In the genomic region with DNA sequence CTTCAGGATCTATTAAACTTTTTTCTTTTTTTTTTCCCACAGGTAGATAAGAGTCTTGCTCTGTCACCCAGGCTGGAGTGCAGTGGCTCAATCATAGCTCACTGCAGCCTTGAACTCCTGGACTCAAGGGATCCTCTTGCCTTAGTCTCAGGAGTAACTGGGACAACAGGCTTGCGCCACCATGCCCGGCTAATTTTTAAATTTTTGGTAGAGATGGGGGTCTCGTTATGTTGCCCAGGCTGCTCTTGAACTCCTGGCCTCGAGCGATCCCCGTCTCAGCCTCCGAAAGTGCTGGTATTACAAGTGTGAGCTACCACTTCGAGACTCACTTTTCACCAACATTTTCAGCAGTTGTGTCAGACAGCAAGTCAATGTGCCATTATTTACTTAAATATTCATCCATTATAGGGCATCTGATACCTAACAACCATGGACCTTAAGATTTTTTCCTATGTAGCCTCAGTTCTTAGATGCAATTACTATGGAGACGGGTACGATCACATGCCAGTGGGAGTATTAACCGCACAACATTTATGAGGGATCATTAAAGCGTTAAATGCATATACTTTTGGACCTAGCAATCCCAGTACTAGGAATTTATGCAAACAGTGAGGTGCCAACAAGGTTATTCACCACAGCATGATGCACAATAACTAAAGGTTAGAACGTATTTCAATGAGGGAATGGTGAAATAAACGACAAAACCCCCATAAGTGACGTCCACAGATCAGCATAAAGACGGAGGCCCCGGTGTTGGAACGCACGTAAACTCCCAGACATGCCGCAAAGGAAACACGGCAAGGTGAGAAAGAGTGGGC, we compare ENCODE assay signal across 6 cellular contexts. TPM values are rescaled to one million over a fixed set of nuclear protein-coding genes. Genes with fewer than 3 reads are reported as not detected.
DNase-seq lines count a peak whose midpoint lies in the region; ATAC-seq and TF ChIP-seq lines count a peak whose summit lies in the region.

No MANE protein-coding gene starts in this region.

- POLR2A ChIA-PET in AG04450 (lab: Yijun Ruan, JAX), result interaction anchor here (1.1 kb wide), 1 partner anchor 27 kb away, joined by 3 read pairs; no protein-coding TSS in a partner anchor
- POLR2A ChIA-PET in activated naive CD8-positive, alpha-beta T cell treated with anti-CD3 and anti-CD28 coated beads, Interleukin-2, amount 10 ng/mL, durations not matched to agents 7 days and 5 days (lab: Charles Lee), result interaction anchor here (0.7 to 5.2 kb wide), 3 partner anchors 15 to 52 kb away, joined by 3 to 44 read pairs (median 3); a partner anchor contains a TSS

- peak overlapping the region; percentile 65 for H3K27ac ChIP-seq in AG04450 (ENCODE audit: low read depth, low read length)

- peak; percentile 14 for ATAC-seq in HG02981 (IDR thresholded peaks at IDR 0.05; ENCODE audit: unreplicated experiment)
- ATAC-seq in activated naive CD8-positive, alpha-beta T cell treated with anti-CD3 and anti-CD28 coated beads, Interleukin-2, amount 10 ng/mL, durations not matched to agents 7 days and 5 days (ENCODE audit: low read depth), result peak; percentile 34

- H3K27ac Mint-ChIP-seq in activated naive CD8-positive, alpha-beta T cell treated with anti-CD3 and anti-CD28 coated beads, Interleukin-2, amount 10 ng/mL, durations not matched to agents 7 days and 5 days, result peak overlapping the region; percentile 85
- peak overlapping the region; percentile 94 for H3K27ac Mint-ChIP-seq in mesothelial cell of epicardium

- peaks cover 28% of the 10 kb centered on the region for H3K4me1 Mint-ChIP-seq in activated naive CD8-positive, alpha-beta T cell treated with anti-CD3 and anti-CD28 coated beads, Interleukin-2, amount 10 ng/mL, durations not matched to agents 7 days and 5 days
- peaks cover 22% of the 10 kb centered on the region for H3K4me1 Mint-ChIP-seq in mesothelial cell of epicardium

- DNase-seq in AG04450 (ENCODE audit: low read depth, low spot score) (no peak), mesothelial cell of epicardium (ENCODE audit: low spot score in 2 of 2, unreplicated experiment in 2 of 2) (no peak), UCSD-AML1 (lab: John Stamatoyannopoulos, UW; ENCODE audit: unreplicated experiment) (no peak), hepatic stellate cell (ENCODE audit: low spot score) (no peak)
- no peak for DNase-seq in activated naive CD8-positive, alpha-beta T cell treated with anti-CD3 and anti-CD28 coated beads, Interleukin-2, amount 10 ng/mL, durations not matched to agents 7 days and 5 days

- H3K4me3 Mint-ChIP-seq in activated naive CD8-positive, alpha-beta T cell treated with anti-CD3 and anti-CD28 coated beads, Interleukin-2, amount 10 ng/mL, durations not matched to agents 7 days and 5 days, result peak overlapping the region; percentile 88
- H3K4me3 Mint-ChIP-seq in mesothelial cell of epicardium, result peak overlapping the region; percentile 91

- no peaks in the 10 kb centered on the region for H3K27me3 Mint-ChIP-seq in activated naive CD8-positive, alpha-beta T cell treated with anti-CD3 and anti-CD28 coated beads, Interleukin-2, amount 10 ng/mL, durations not matched to agents 7 days and 5 days
- H3K27me3 Mint-ChIP-seq in mesothelial cell of epicardium (ENCODE audit: low read depth), result no peaks in the 10 kb centered on the region

- CTCF ChIA-PET in AG04450 (lab: Charles Lee), result no interaction called here

- TF ChIP-seq CTCF in AG04450 (IDR thresholded peaks at IDR 0.05; ENCODE audit: low read depth, low read length) (no peak), mesothelial cell of epicardium (IDR thresholded peaks at IDR 0.05; ENCODE audit: unreplicated experiment) (no peak)

- peaks cover 4% of the 10 kb centered on the region for H3K36me3 Mint-ChIP-seq in activated naive CD8-positive, alpha-beta T cell treated with anti-CD3 and anti-CD28 coated beads, Interleukin-2, amount 10 ng/mL, durations not matched to agents 7 days and 5 days
- H3K36me3 Mint-ChIP-seq in mesothelial cell of epicardium, result peaks cover 11% of the 10 kb centered on the region

- H3K9me3 Mint-ChIP-seq in activated naive CD8-positive, alpha-beta T cell treated with anti-CD3 and anti-CD28 coated beads, Interleukin-2, amount 10 ng/mL, durations not matched to agents 7 days and 5 days, result no peaks in the 10 kb centered on the region
- H3K9me3 Mint-ChIP-seq in mesothelial cell of epicardium, result no peaks in the 10 kb centered on the region

- H3K9me3 ChIP-seq in AG04450 (ENCODE audit: control insufficient read depth, insufficient read depth, low read length), result no peaks in the 10 kb centered on the region; the same call in 1 of the 2 replicates

- H3K4me3 ChIP-seq in AG04450 (ENCODE audit: low read depth, low read length), result peak overlapping the region; percentile 96

- no peaks in the 10 kb centered on the region for H3K27me3 ChIP-seq in AG04450 (ENCODE audit: control insufficient read depth, insufficient read depth, low read length)

RNA-seq across cellular contexts. Expression of a gene that starts 0.8 kb away (rescaled TPM):
- 14.7 and 15.8 TPM in 2 replicates for polyA plus RNA-seq in AG04450 (2011; rRNA removed)
- polyA minus RNA-seq in AG04450 (2011; rRNA and poly(A)+ RNA removed), result 10.9 and 14.8 TPM in 2 replicates
- 10 to 100 TPM; 24.3 to 25.2 TPM for total RNA-seq in activated naive CD8-positive, alpha-beta T cell treated with anti-CD3 and anti-CD28 coated beads, Interleukin-2, amount 10 ng/mL, durations not matched to agents 7 days and 5 days
- total RNA-seq in mesothelial cell of epicardium, result 33.2 to 33.7 TPM (median 33.3 TPM) in 3 replicates

RNA-seq across cellular contexts. Expression of a gene that starts 1.4 kb away (rescaled TPM):
- polyA plus RNA-seq in AG04450 (2011; rRNA removed), result 138 and 148 TPM in 2 replicates
- 55.4 and 67.1 TPM in 2 replicates for polyA minus RNA-seq in AG04450 (2011; rRNA and poly(A)+ RNA removed)
- 100 to 1,000 TPM; 130 to 131 TPM for total RNA-seq in activated naive CD8-positive, alpha-beta T cell treated with anti-CD3 and anti-CD28 coated beads, Interleukin-2, amount 10 ng/mL, durations not matched to agents 7 days and 5 days
- total RNA-seq in mesothelial cell of epicardium, result 93.0 to 96.2 TPM (median 93.9 TPM) in 3 replicates

RNA-seq across cellular contexts. Expression of a gene that starts 27.9 kb away (rescaled TPM):
- 118 and 153 TPM in 2 replicates for polyA plus RNA-seq in AG04450 (2011; rRNA removed)
- 169 and 266 TPM in 2 replicates for polyA minus RNA-seq in AG04450 (2011; rRNA and poly(A)+ RNA removed)
- total RNA-seq in activated naive CD8-positive, alpha-beta T cell treated with anti-CD3 and anti-CD28 coated beads, Interleukin-2, amount 10 ng/mL, durations not matched to agents 7 days and 5 days, result 100 to 1,000 TPM; 102 to 111 TPM
- 85.2 to 100.0 TPM (median 91.8 TPM) in 3 replicates for total RNA-seq in mesothelial cell of epicardium

RNA-seq across cellular contexts. Expression of a gene that starts 28.2 kb away (rescaled TPM):
- 75.0 and 86.4 TPM in 2 replicates for polyA plus RNA-seq in AG04450 (2011; rRNA removed)
- 66.1 and 86.7 TPM in 2 replicates for polyA minus RNA-seq in AG04450 (2011; rRNA and poly(A)+ RNA removed)
- total RNA-seq in activated naive CD8-positive, alpha-beta T cell treated with anti-CD3 and anti-CD28 coated beads, Interleukin-2, amount 10 ng/mL, durations not matched to agents 7 days and 5 days, result 10 to 100 TPM; 56.9 to 61.9 TPM
- 64.3 to 68.2 TPM (median 65.5 TPM) in 3 replicates for total RNA-seq in mesothelial cell of epicardium

RNA-seq across cellular contexts. Expression of a gene that starts 42.5 kb away (rescaled TPM):
- polyA plus RNA-seq in AG04450 (2011; rRNA removed), result not detected in 2 replicates
- polyA minus RNA-seq in AG04450 (2011; rRNA and poly(A)+ RNA removed), result not detected in 2 replicates
- not detected for total RNA-seq in activated naive CD8-positive, alpha-beta T cell treated with anti-CD3 and anti-CD28 coated beads, Interleukin-2, amount 10 ng/mL, durations not matched to agents 7 days and 5 days
- total RNA-seq in mesothelial cell of epicardium, result not detected in 3 replicates
